ENCODE assay signal across 3 cellular contexts in the genomic region with DNA sequence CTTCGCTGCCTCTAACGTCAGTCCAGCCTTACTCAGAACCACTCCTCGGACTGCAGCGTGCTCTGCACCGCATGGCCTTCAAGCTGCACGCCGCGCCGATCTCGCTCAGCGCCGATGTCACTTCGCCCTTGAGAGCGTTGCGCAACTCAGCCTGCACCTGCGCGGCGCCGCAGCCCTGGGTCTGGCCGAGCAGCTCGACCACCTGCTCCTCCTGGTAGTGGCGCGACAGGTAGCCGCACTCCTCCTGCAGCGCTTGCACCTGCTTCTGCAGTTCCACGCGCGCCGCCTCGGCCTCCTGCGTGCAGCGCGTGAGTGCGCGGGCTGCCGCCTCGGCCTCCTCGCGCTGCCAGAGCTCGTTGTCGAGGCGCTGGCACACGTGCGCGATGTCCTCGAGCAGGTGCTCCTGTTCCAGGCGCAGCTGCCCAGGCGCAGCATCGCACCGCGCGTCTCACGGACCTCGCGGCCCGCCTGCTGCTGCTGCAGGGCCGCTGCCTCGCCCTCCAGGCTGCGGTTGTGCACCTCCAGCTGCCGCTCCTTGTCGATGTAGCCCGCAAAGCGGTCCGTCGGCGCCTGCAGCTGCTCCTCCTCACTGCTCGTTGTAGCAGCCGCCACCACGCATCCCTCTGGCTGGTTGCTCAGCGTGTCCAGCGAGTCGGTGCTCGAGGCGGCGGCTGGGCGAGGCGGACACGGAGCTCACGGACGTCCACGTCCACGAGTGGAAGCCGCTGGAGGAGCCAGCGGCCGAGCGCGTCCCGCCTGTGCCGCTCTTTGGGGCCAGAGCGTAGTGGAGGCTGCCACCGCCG.
TF ChIP-seq lines count a peak whose summit lies in the region.

No MANE protein-coding gene starts in this region.

TF ChIP-seq in IMR-90, 13 proteins besides CTCF, POLR2A, EP300 and RAD21:
- TF ChIP-seq CEBPB (IDR thresholded peaks at IDR 0.05; ENCODE audit: low read depth, low read length) (peak; percentile 58), MXI1 (IDR thresholded peaks at IDR 0.05; ENCODE audit: borderline replicate concordance, low read depth, low read length) (no peak)

TF ChIP-seq in H1, 55 proteins besides CTCF, POLR2A, EP300 and RAD21:
- TF ChIP-seq SAP30 (IDR thresholded peaks at IDR 0.05; ENCODE audit: insufficient read depth, insufficient replicate concordance, low read length) (no peak), CEBPB (IDR thresholded peaks at IDR 0.05; ENCODE audit: low read depth, low read length) (peak; percentile 61)

TF ChIP-seq in SK-N-SH, 30 proteins besides CTCF, POLR2A, EP300 and RAD21:
- no peak for TF ChIP-seq ELF1 (IDR thresholded peaks at IDR 0.05)
